In the genomic region with DNA sequence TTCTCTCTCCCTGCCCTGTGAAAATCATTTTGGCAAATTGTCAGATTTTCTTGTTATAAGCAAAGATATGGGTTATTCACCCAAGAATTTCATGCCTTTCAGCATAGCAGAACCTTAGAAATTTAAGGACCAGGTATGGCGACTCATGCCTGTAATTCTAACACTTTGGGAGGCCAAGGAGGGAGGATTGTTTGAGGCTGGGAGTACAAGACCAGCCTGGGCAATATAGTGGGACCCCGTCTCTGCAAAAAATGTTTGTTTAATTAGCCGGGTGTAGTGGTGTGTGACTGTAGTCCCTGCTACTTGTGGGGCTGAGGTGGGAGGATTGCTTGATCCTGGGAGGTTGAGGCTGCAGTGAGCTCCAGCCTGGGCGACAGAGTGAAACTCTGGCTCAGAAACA, we compare ENCODE assay signal across 14 cellular contexts.
"Had no signal": no experiment of that assay in that cellular context is flagged by ENCODE, and none has a peak within 500 bp of the region (broad histone marks: within the 10 kb centered on the region; RNA-seq: fewer than 3 reads in every experiment).

No MANE protein-coding gene starts in this region.

- H3K27ac ChIP-seq: RWPE1 had no signal

- H3K4me2 ChIP-seq: SK-N-SH had no signal

- H3K27me3 Mint-ChIP-seq: T-cell had no signal

- DNase-seq: KBM-7, MV-4-11, NCI-H1048, NCI-H146, NCI-H1694 treated with DMSO at 0.1 percent for 48 hours, NCI-H1930, NCI-H2107, NCI-H524, NCI-H82, SHP77, SW 1271, T-cell had no signal

- H3K9me3 ChIP-seq: SK-N-SH had no signal

- H3K27ac Mint-ChIP-seq: T-cell had no signal

- H3K4me3 Mint-ChIP-seq: T-cell had no signal

- H3K9ac ChIP-seq: SK-N-SH had no signal

- H3K9me3 Mint-ChIP-seq: T-cell had no signal
